In the genomic region with DNA sequence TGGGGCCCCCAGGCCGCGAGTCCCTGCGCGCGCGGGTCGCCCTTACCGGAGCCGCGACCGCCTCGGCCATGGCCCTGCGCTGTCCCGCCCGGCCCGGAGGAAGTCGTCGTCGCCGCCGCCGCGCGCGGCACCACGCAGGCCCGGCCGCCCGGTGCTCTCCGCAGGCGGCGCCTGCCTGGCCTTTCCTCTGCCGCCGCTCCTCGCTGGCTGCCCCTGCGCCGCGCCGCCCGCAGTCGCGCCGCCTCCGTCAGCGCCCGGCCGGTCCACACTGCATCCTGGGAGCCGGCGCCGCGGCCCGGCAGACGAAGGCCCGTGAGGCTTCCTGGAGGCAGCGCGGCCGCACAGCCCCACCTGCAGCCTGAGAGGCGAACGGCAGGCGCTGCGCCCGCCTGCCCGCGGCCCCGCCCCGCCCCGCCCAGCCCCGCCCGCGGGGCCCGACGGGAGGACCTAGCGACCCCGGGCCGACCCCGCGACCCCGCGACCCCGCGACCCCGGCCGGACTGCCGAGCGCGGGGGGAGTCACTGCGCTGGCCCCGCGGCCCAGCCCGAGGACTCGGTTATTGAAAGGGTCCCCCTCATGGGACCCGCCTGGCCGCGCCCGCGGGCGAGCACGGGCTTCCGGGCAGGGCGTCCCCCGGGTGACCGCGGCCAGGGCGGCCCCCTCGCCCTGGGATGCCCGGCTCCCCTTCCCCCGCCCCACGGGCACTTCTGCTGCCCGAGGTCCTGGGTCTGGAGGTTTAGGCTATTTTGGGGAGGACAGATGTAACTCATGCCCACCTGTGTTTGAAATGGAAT, we compare ENCODE assay signal across 8 cellular contexts. TPM values are rescaled to one million over a fixed set of nuclear protein-coding genes. Genes with fewer than 3 reads are reported as not detected.
DNase-seq lines count a peak whose midpoint lies in the region; ATAC-seq and TF ChIP-seq lines count a peak whose summit lies in the region.

A gene (minus strand): TSS at position 343 of the 795 bp plus-strand sequence. CDS start 273 bp downstream, at position 70.

- H3K9me3 Mint-ChIP-seq in activated T-cell treated with anti-CD3 and anti-CD28 coated beads, Interleukin-2, amount 50 U/mL, for 72 hours: no peaks in the 10 kb centered on the region
- no peaks in the 10 kb centered on the region for H3K9me3 Mint-ChIP-seq in naive thymus-derived CD4-positive, alpha-beta T cell
- H3K9me3 Mint-ChIP-seq in stimulated activated memory B cell treated with anti-CD40 and anti-IgM and Interleukin-4, amounts not matched to agents 10 μg/mL and 1 μg/mL and 100 μg/mL, for 72 hours: no peaks in the 10 kb centered on the region

- peak within 1 kb of the TSS; percentile 54 to 69 for H3K4me3 ChIP-seq in Panc1 (ENCODE audit: low read depth in 2 of 2, low read length in 2 of 2)
- peak within 1 kb of the TSS; percentile 67 for H3K4me3 ChIP-seq in naive thymus-derived CD4-positive, alpha-beta T cell (ENCODE audit: low read length)

- no peaks in the 10 kb centered on the region for H3K27me3 ChIP-seq in Panc1 (ENCODE audit: control insufficient read depth, insufficient read depth, low read length)
- H3K27me3 ChIP-seq in naive thymus-derived CD4-positive, alpha-beta T cell (ENCODE audit: control insufficient read depth in 2 of 2, insufficient read depth in 2 of 2, low read length in 2 of 2): no peaks in the 10 kb centered on the region

- BruUV-seq in Panc1 (replicated peaks; lab: Mats Ljungman, UMichigan): no TSS peak

- 0 out of 2 replicates have a peak, but pooled peaks cover 4% of the 10 kb centered on the region for H3K4me1 ChIP-seq in Panc1 (ENCODE audit: control insufficient read depth, insufficient read depth, low read length)
- peaks cover 19 to 27% of the 10 kb centered on the region in 2 donors for H3K4me1 ChIP-seq in naive thymus-derived CD4-positive, alpha-beta T cell (ENCODE audit: control insufficient read depth in 2 of 2, insufficient read depth in 2 of 2, low read length in 2 of 2)

- DNase-seq in DMS 273 treated with DMSO at 0.1 percent for 48 hours (lab: John Stamatoyannopoulos, UW) (peak; percentile 88), HT1080 (ENCODE audit: low read depth) (peak; percentile 69), Panc1 (ENCODE audit: low read depth, low spot score) (no peak), fibroblast of gingiva (ENCODE audit: low read depth) (peak; percentile 77)
- DNase-seq in activated T-cell treated with anti-CD3 and anti-CD28 coated beads, Interleukin-2, amount 50 U/mL, for 72 hours: peak; percentile 88 to 89
- DNase-seq in naive thymus-derived CD4-positive, alpha-beta T cell: peak; percentile 57 to 85 (median 76)

- CTCF ChIA-PET in Panc1 (lab: Charles Lee): no interaction called here
- CTCF ChIA-PET in naive thymus-derived CD4-positive, alpha-beta T cell (lab: Charles Lee): interaction anchor here (1.2 kb wide), 1 partner anchor 236 kb away, joined by 4 read pairs; a partner anchor contains a TSS

- peak within 1 kb of the TSS; percentile 94 to 99 for H3K4me3 Mint-ChIP-seq in activated T-cell treated with anti-CD3 and anti-CD28 coated beads, Interleukin-2, amount 50 U/mL, for 72 hours
- H3K4me3 Mint-ChIP-seq in naive thymus-derived CD4-positive, alpha-beta T cell: peak within 1 kb of the TSS; percentile 92 to 99 (median 96)
- peak within 1 kb of the TSS; percentile 90 for H3K4me3 Mint-ChIP-seq in stimulated activated memory B cell treated with anti-CD40 and anti-IgM and Interleukin-4, amounts not matched to agents 10 μg/mL and 1 μg/mL and 100 μg/mL, for 72 hours

- H3K27ac Mint-ChIP-seq in activated T-cell treated with anti-CD3 and anti-CD28 coated beads, Interleukin-2, amount 50 U/mL, for 72 hours: peak within 1 kb of the TSS; percentile 97
- H3K27ac Mint-ChIP-seq in naive thymus-derived CD4-positive, alpha-beta T cell: peak within 1 kb of the TSS; percentile 84 to 97 (median 95)
- peak within 1 kb of the TSS; percentile 91 for H3K27ac Mint-ChIP-seq in stimulated activated memory B cell treated with anti-CD40 and anti-IgM and Interleukin-4, amounts not matched to agents 10 μg/mL and 1 μg/mL and 100 μg/mL, for 72 hours

- peaks cover 55% of the 10 kb centered on the region for H3K4me1 Mint-ChIP-seq in activated T-cell treated with anti-CD3 and anti-CD28 coated beads, Interleukin-2, amount 50 U/mL, for 72 hours (ENCODE audit: low read depth)
- peaks cover 21 to 46% (median 30%) of the 10 kb centered on the region in 7 donors for H3K4me1 Mint-ChIP-seq in naive thymus-derived CD4-positive, alpha-beta T cell
- H3K4me1 Mint-ChIP-seq in stimulated activated memory B cell treated with anti-CD40 and anti-IgM and Interleukin-4, amounts not matched to agents 10 μg/mL and 1 μg/mL and 100 μg/mL, for 72 hours: peaks cover 38% of the 10 kb centered on the region

- no peaks in the 10 kb centered on the region for H3K36me3 ChIP-seq in Panc1 (ENCODE audit: control insufficient read depth, insufficient read depth, low read length)
- H3K36me3 ChIP-seq in naive thymus-derived CD4-positive, alpha-beta T cell (ENCODE audit: control insufficient read depth in 2 of 3, insufficient read depth in 3 of 3, low read length in 3 of 3): peaks cover 0 to 16% (median 0%) of the 10 kb centered on the region in 3 experiments

- in situ Hi-C loops in Panc1 (cut with HindIII; ENCODE audit: low pct_unique_long_range_greater_than_20kb, low sequenced_read_pairs): no loop called here

- peak; percentile 91 for TF ChIP-seq CTCF in Panc1 (IDR thresholded peaks at IDR 0.05)

- H3K27me3 Mint-ChIP-seq in activated T-cell treated with anti-CD3 and anti-CD28 coated beads, Interleukin-2, amount 50 U/mL, for 72 hours (ENCODE audit: low read depth): no peaks in the 10 kb centered on the region
- H3K27me3 Mint-ChIP-seq in naive thymus-derived CD4-positive, alpha-beta T cell: peaks cover 0 to 3% (median 0%) of the 10 kb centered on the region in 5 donors
- H3K27me3 Mint-ChIP-seq in stimulated activated memory B cell treated with anti-CD40 and anti-IgM and Interleukin-4, amounts not matched to agents 10 μg/mL and 1 μg/mL and 100 μg/mL, for 72 hours: no peaks in the 10 kb centered on the region

- H3K27ac ChIP-seq in Panc1 (ENCODE audit: low read length): peak within 1 kb of the TSS; percentile 76
- H3K27ac ChIP-seq in naive thymus-derived CD4-positive, alpha-beta T cell (ENCODE audit: low read depth, low read length): peak within 1 kb of the TSS; percentile 82

- peaks cover 5 to 8% of the 10 kb centered on the region in 2 donors for H3K36me3 Mint-ChIP-seq in activated T-cell treated with anti-CD3 and anti-CD28 coated beads, Interleukin-2, amount 50 U/mL, for 72 hours (ENCODE audit: insufficient read depth in 2 of 2)
- H3K36me3 Mint-ChIP-seq in naive thymus-derived CD4-positive, alpha-beta T cell: peaks cover 0 to 18% (median 7%) of the 10 kb centered on the region in 5 donors
- peaks cover 23% of the 10 kb centered on the region for H3K36me3 Mint-ChIP-seq in stimulated activated memory B cell treated with anti-CD40 and anti-IgM and Interleukin-4, amounts not matched to agents 10 μg/mL and 1 μg/mL and 100 μg/mL, for 72 hours

- ATAC-seq in GM21360 (IDR thresholded peaks at IDR 0.05; ENCODE audit: unreplicated experiment) (peak; percentile 96), Panc1 (peak; percentile 97)
- peak; percentile 94 to 95 for ATAC-seq in activated T-cell treated with anti-CD3 and anti-CD28 coated beads, Interleukin-2, amount 50 U/mL, for 72 hours (replicated peaks in 1 of 2)
- ATAC-seq in naive thymus-derived CD4-positive, alpha-beta T cell: peak; percentile 96
- peak; percentile 96 for ATAC-seq in stimulated activated memory B cell treated with anti-CD40 and anti-IgM and Interleukin-4, amounts not matched to agents 10 μg/mL and 1 μg/mL and 100 μg/mL, for 72 hours

- no peaks in the 10 kb centered on the region for H3K9me3 ChIP-seq in Panc1 (ENCODE audit: control insufficient read depth, insufficient read depth, low read depth, low read length)
- no peaks in the 10 kb centered on the region for H3K9me3 ChIP-seq in naive thymus-derived CD4-positive, alpha-beta T cell (ENCODE audit: control insufficient read depth in 2 of 3, low read length in 3 of 3)

- POLR2A ChIA-PET in Panc1 (lab: Charles Lee): no interaction called here
- POLR2A ChIA-PET in naive thymus-derived CD4-positive, alpha-beta T cell (lab: Charles Lee): no interaction called here

- intact Hi-C loops in Panc1 (cut with micrococcal nuclease; ENCODE audit: unreplicated experiment): no loop called here
- intact Hi-C loops in naive thymus-derived CD4-positive, alpha-beta T cell (cut with micrococcal nuclease): loop anchor here (1.0 to 10.0 kb wide), 20 partner anchors 37 to 1729 kb away; a partner anchor contains a TSS

RNA-seq across cellular contexts. Expression of the gene that starts here (rescaled TPM):
- 18.6 and 19.7 TPM in 2 replicates for total RNA-seq in HT1080 (2014; rRNA removed; shearing (Covaris generic))
- 9.2 and 10.1 TPM in 2 replicates for polyA plus RNA-seq in HT1080 (2015; cell fraction: cytosol; rRNA removed)
- polyA plus RNA-seq in HT1080 (2015; cell fraction: nucleus; rRNA removed): 14.6 and 15.0 TPM in 2 replicates
- total RNA-seq in Panc1 (2021; ENCODE audit: unreplicated experiment): 22.2 TPM
- polyA plus RNA-seq in Panc1 (2012; ENCODE audit: insufficient read length): 19.0 TPM
- total RNA-seq in activated T-cell treated with anti-CD3 and anti-CD28 coated beads, Interleukin-2, amount 50 U/mL, for 72 hours: 10 to 100 TPM; 20.3 to 21.9 TPM
- total RNA-seq in naive thymus-derived CD4-positive, alpha-beta T cell: 10 to 100 TPM; 23.6 to 32.0 (median 24.4) TPM
- polyA plus RNA-seq in naive thymus-derived CD4-positive, alpha-beta T cell: 10 to 100 TPM in 1 of 2 donors, 1 to 10 TPM in 1; 7.6 to 14.9 TPM
